16 cellular contexts compared by ENCODE assay signal in the genomic region with DNA sequence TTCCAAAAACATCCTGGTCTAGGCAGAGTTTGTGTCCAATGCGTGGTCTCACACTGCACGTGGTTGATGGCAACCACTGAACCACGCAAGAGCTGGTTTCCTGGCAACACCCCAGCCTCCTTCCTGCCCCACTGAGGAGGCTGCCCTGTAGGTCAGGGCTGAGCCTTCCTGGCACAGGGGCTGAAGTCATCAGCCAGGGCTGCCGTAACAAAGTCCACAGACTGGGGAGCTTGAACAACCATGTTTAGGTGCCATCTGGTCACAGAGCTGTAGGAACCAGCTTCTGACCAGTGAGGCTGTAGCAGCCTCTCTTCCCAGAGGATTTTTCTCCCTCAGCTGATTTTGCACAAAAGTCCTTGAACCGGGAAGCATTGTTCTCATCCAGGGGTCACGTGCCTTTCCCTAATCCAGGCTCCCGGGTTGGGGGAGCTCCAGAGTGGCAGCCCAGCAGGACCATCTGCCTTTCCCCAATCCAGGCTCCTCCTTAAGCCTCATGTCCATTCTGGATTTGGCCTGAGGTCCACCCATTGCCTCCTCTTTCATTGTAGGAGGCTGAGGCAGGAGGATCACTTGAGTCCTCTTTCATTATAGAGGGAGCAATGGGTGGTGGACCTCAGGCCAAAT. TPM values are rescaled to one million over a fixed set of nuclear protein-coding genes. Genes with fewer than 3 reads are reported as not detected.
"Had no signal": no experiment of that assay in that cellular context is flagged by ENCODE, and none has a peak within 500 bp of the region (broad histone marks: within the 10 kb centered on the region; RNA-seq: fewer than 3 reads in every experiment).

No MANE protein-coding gene starts in this region.

- H3K27ac Mint-ChIP-seq: activated CD4-positive, alpha-beta T cell treated with anti-CD3 and anti-CD28 coated beads for 36 hours; activated CD8-positive, alpha-beta T cell treated with anti-CD3 and anti-CD28 coated beads, Interleukin-2, amount 10 ng/mL, durations not matched to agents 7 days and 5 days; activated naive CD4-positive, alpha-beta T cell treated with anti-CD3 and anti-CD28 coated beads, Interleukin-2, amount 50 U/mL, for 72 hours; activated T-helper 2 cell treated with anti-CD3 and anti-CD28 coated beads, Interferon-gamma antibody, Interleukin-2, Interleukin-4, amounts not matched to agents 10 μg/mL and 5 μg/mL and 100 μg/mL, durations not matched to agents 14 hours and 24 hours and 36 hours; immature natural killer cell; nephron; T-cell had no signal

- DNase-seq: activated CD4-positive, alpha-beta T cell treated with anti-CD3 and anti-CD28 coated beads for 36 hours; activated CD8-positive, alpha-beta T cell treated with anti-CD3 and anti-CD28 coated beads, Interleukin-2, amount 10 ng/mL, durations not matched to agents 7 days and 5 days; amygdala; cerebellar nuclear complex; immature natural killer cell; mammary epithelial cell; ovary; T-cell; T1000 had no signal

- H3K4me3 Mint-ChIP-seq: activated CD4-positive, alpha-beta T cell treated with anti-CD3 and anti-CD28 coated beads for 36 hours; activated CD8-positive, alpha-beta T cell treated with anti-CD3 and anti-CD28 coated beads, Interleukin-2, amount 10 ng/mL, durations not matched to agents 7 days and 5 days; brain; immature natural killer cell; nephron; T-cell had no signal

- H3K27me3 ChIP-seq: ovary had no signal

- ATAC-seq: activated CD4-positive, alpha-beta T cell treated with anti-CD3 and anti-CD28 coated beads for 36 hours; activated CD8-positive, alpha-beta T cell treated with anti-CD3 and anti-CD28 coated beads, Interleukin-2, amount 10 ng/mL, durations not matched to agents 7 days and 5 days; activated naive CD4-positive, alpha-beta T cell treated with anti-CD3 and anti-CD28 coated beads, Interleukin-2, amount 50 U/mL, for 72 hours; T-cell had no signal

- H3K4me1 Mint-ChIP-seq: activated CD4-positive, alpha-beta T cell treated with anti-CD3 and anti-CD28 coated beads for 36 hours; immature natural killer cell; nephron; T-cell had no signal

- H3K36me3 Mint-ChIP-seq: activated naive CD4-positive, alpha-beta T cell treated with anti-CD3 and anti-CD28 coated beads, Interleukin-2, amount 50 U/mL, for 72 hours; brain; immature natural killer cell; T-cell had no signal

- H3K27ac ChIP-seq: ovary, tibial artery, VCaP had no signal

- H3K9me3 Mint-ChIP-seq: activated naive CD4-positive, alpha-beta T cell treated with anti-CD3 and anti-CD28 coated beads, Interleukin-2, amount 50 U/mL, for 72 hours; activated T-helper 2 cell treated with anti-CD3 and anti-CD28 coated beads, Interferon-gamma antibody, Interleukin-2, Interleukin-4, amounts not matched to agents 10 μg/mL and 5 μg/mL and 100 μg/mL, durations not matched to agents 14 hours and 24 hours and 36 hours; immature natural killer cell; nephron; T-cell had no signal

- H3K4me1 ChIP-seq: tibial artery had no signal

- H3K36me3 ChIP-seq: ovary, tibial artery had no signal

- H3K9me3 ChIP-seq: ovary, tibial artery had no signal

- H3K4me3 ChIP-seq: ovary, tibial artery had no signal

RNA-seq across cellular contexts. Expression of a gene that starts 53.9 kb away (rescaled TPM):
- total RNA-seq: activated CD4-positive, alpha-beta T cell treated with anti-CD3 and anti-CD28 coated beads for 36 hours; activated CD8-positive, alpha-beta T cell treated with anti-CD3 and anti-CD28 coated beads, Interleukin-2, amount 10 ng/mL, durations not matched to agents 7 days and 5 days; activated naive CD4-positive, alpha-beta T cell treated with anti-CD3 and anti-CD28 coated beads, Interleukin-2, amount 50 U/mL, for 72 hours; activated T-helper 2 cell treated with anti-CD3 and anti-CD28 coated beads, Interferon-gamma antibody, Interleukin-2, Interleukin-4, amounts not matched to agents 10 μg/mL and 5 μg/mL and 100 μg/mL, durations not matched to agents 14 hours and 24 hours and 36 hours; skeletal muscle tissue; T-cell had no signal
- polyA plus RNA-seq: immature natural killer cell had no signal
